Comparison of ENCODE assay signal across 23 cellular contexts in genomic region chr16:12416136-12416787, GRCh38.
"Had no signal": no experiment of that assay in that cellular context is flagged by ENCODE, and none has a peak within 500 bp of the region (broad histone marks: within the 10 kb centered on the region; RNA-seq: fewer than 3 reads in every experiment).

No MANE protein-coding gene starts in this region.

- H3K4me1 ChIP-seq: colonic mucosa, left lung, prostate gland, right atrium auricular region, tibial artery, uterus had no signal

- H3K27me3 Mint-ChIP-seq: activated naive CD4-positive, alpha-beta T cell treated with anti-CD3 and anti-CD28 coated beads, Interleukin-2, amount 10 ng/mL, durations not matched to agents 7 days and 5 days; activated naive CD8-positive, alpha-beta T cell treated with anti-CD3 and anti-CD28 coated beads, Interleukin-2, amount 50 U/mL, for 24 hours; central memory CD8-positive, alpha-beta T cell had no signal

- H3K27ac Mint-ChIP-seq: activated naive CD4-positive, alpha-beta T cell treated with anti-CD3 and anti-CD28 coated beads, Interleukin-2, amount 10 ng/mL, durations not matched to agents 7 days and 5 days; activated naive CD8-positive, alpha-beta T cell treated with anti-CD3 and anti-CD28 coated beads, Interleukin-2, amount 50 U/mL, for 24 hours had no signal

- H3K27ac ChIP-seq: colonic mucosa, prostate gland, right atrium auricular region, tibial artery, uterus, WERI-Rb-1 had no signal

- H3K4me3 Mint-ChIP-seq: activated naive CD4-positive, alpha-beta T cell treated with anti-CD3 and anti-CD28 coated beads, Interleukin-2, amount 10 ng/mL, durations not matched to agents 7 days and 5 days; activated naive CD8-positive, alpha-beta T cell treated with anti-CD3 and anti-CD28 coated beads, Interleukin-2, amount 50 U/mL, for 24 hours; central memory CD8-positive, alpha-beta T cell had no signal

- FAIRE-seq: endometrium had no signal

- H3K36me3 Mint-ChIP-seq: activated naive CD4-positive, alpha-beta T cell treated with anti-CD3 and anti-CD28 coated beads, Interleukin-2, amount 10 ng/mL, durations not matched to agents 7 days and 5 days had no signal

- H3K9me3 Mint-ChIP-seq: activated naive CD4-positive, alpha-beta T cell treated with anti-CD3 and anti-CD28 coated beads, Interleukin-2, amount 10 ng/mL, durations not matched to agents 7 days and 5 days; activated naive CD8-positive, alpha-beta T cell treated with anti-CD3 and anti-CD28 coated beads, Interleukin-2, amount 50 U/mL, for 24 hours; central memory CD8-positive, alpha-beta T cell had no signal

- H3K9me3 ChIP-seq: colonic mucosa, left lung, prostate gland, right atrium auricular region, tibial artery, uterus had no signal

- H3K36me3 ChIP-seq: colonic mucosa, left lung, prostate gland, right atrium auricular region, uterus, WERI-Rb-1 had no signal

- DNase-seq: activated CD4-positive, alpha-beta T cell treated with anti-CD3 and anti-CD28 coated beads for 1 hour; activated CD8-positive, alpha-beta memory T cell treated with anti-CD3 and anti-CD28 coated beads for 24 hours; activated CD8-positive, alpha-beta memory T cell treated with anti-CD3 and anti-CD28 coated beads, Interleukin-2, amount 50 U/mL, for 48 hours; activated effector memory CD4-positive, alpha-beta T cell treated with Interleukin-2 at 50 U/mL for 16 hours; activated naive CD4-positive, alpha-beta T cell treated with anti-CD3 and anti-CD28 coated beads, Interleukin-2, amount 10 ng/mL, durations not matched to agents 7 days and 5 days; activated naive CD8-positive, alpha-beta T cell treated with anti-CD3 and anti-CD28 coated beads, Interleukin-2, amount 50 U/mL, for 24 hours; activated T-cell treated with anti-CD3 and anti-CD28 coated beads, Interleukin-2, amount 50 U/mL, for 48 hours; aorta; colonic mucosa; erythroblast; glutamatergic neuron; left lung; mammary epithelial cell; stimulated activated CD4-positive, alpha-beta T cell treated with anti-CD3 and anti-CD28 coated beads, Interleukin-2, amount 100 ng/mL, for 24 hours; stimulated activated naive CD8-positive, alpha-beta T cell treated with anti-CD3 and anti-CD28 coated beads, Interleukin-15, Interleukin-2, amounts not matched to agents 100 U/mL and 50 U/mL, for 24 hours; substantia nigra; tibial artery; uterus; WERI-Rb-1 had no signal

- H3K27me3 ChIP-seq: colonic mucosa, left lung, right atrium auricular region, tibial artery, uterus had no signal

- H3K4me3 ChIP-seq: colonic mucosa, left lung, prostate gland, right atrium auricular region, tibial artery, uterus had no signal

- H3K4me1 Mint-ChIP-seq: activated naive CD4-positive, alpha-beta T cell treated with anti-CD3 and anti-CD28 coated beads, Interleukin-2, amount 10 ng/mL, durations not matched to agents 7 days and 5 days had no signal
